ENCODE assay signal across 8 cellular contexts in the genomic region with DNA sequence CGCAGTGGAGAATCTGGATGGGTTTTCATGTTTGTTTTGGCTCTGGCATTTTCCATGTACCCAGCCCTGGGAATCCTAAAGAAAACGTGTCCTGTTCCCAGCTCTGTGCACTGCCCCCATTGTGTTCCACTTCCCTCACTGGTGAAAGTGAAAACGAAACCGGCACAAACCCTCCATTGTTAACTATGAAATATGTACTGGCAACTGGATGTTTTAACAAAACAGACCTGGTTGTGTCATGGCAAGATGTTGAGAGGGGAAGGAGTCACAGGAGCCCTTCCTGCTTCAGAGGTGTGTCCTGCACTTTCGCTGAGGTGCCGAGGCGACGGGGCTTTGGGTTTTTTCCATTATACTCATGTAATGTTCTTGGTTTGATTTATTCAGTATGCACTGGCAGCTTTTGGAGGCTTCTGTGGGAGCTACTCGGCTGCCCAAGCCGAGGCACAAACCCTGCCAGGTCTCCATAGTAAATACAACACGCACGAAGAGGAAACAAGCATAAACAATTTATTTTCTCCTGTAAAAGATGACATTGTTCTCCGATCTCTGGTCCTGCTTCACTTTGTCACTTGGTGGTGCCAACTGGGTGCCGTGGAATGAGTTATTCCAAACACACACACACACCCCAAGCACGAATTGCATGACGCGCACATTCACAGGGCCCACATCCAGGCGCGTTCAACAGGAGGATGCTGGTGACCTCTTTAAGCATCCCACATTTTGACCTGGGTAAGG.
DNase-seq lines count a peak whose midpoint lies in the region; ATAC-seq and TF ChIP-seq lines count a peak whose summit lies in the region.

No MANE protein-coding gene starts in this region.

- peak overlapping the region; percentile 96 for H3K27ac Mint-ChIP-seq in dendritic cell treated with granulocyte-macrophage colony-stimulating factor and Interleukin-4, amounts not matched to agents 40 ng/mL and 50 ng/mL, for 4 days

- intact Hi-C loops in dendritic cell treated with granulocyte-macrophage colony-stimulating factor and Interleukin-4, amounts not matched to agents 40 ng/mL and 50 ng/mL, for 4 days (cut with micrococcal nuclease): loop anchor here (2.0 kb wide), 1 partner anchor 115 kb away; no protein-coding TSS in a partner anchor
- intact Hi-C loops in mucosa of descending colon (cut with DNase I, micrococcal nuclease): no loop called here

- no peaks in the 10 kb centered on the region for H3K4me1 ChIP-seq in mucosa of descending colon (ENCODE audit: low read depth)

- no peaks in the 10 kb centered on the region for H3K27me3 ChIP-seq in H7 (ENCODE audit: control insufficient read depth, insufficient read depth, low read length)

- H3K4me3 ChIP-seq in AG10803 (ENCODE audit: low read length): peak overlapping the region; percentile 55
- peak overlapping the region; percentile 4 for H3K4me3 ChIP-seq in mucosa of descending colon
- H3K4me3 ChIP-seq in H7 (ENCODE audit: insufficient read depth, low read depth, low read length): no peak overlapping the region

- ATAC-seq in GM19463 (IDR thresholded peaks at IDR 0.05; ENCODE audit: unreplicated experiment) (peak; percentile 51), mucosa of descending colon (peak; percentile 92)

- no peaks in the 10 kb centered on the region for H3K9me3 ChIP-seq in mucosa of descending colon

- DNase-seq in AG10803 (ENCODE audit: low read depth) (peak; percentile 49), M059J (ENCODE audit: low read depth) (peak; percentile 96), mucosa of descending colon (peak; percentile 55 to 78 (median 59)), H7 (no peak)
- peak; percentile 79 for DNase-seq in activated CD4-positive, alpha-beta T cell treated with anti-CD3 and anti-CD28 coated beads for 48 hours
- DNase-seq in stimulated activated CD8-positive, alpha-beta memory T cell treated with anti-CD3 and anti-CD28 coated beads, Interleukin-4, amount 100 ng/mL, for 48 hours: peak; percentile 66

- no peaks in the 10 kb centered on the region for H3K9me3 Mint-ChIP-seq in dendritic cell treated with granulocyte-macrophage colony-stimulating factor and Interleukin-4, amounts not matched to agents 40 ng/mL and 50 ng/mL, for 4 days

- peak overlapping the region; percentile 83 for H3K4me3 Mint-ChIP-seq in dendritic cell treated with granulocyte-macrophage colony-stimulating factor and Interleukin-4, amounts not matched to agents 40 ng/mL and 50 ng/mL, for 4 days

- TF ChIP-seq CTCF in AG10803 (conservative IDR thresholded peaks at IDR 0.05; ENCODE audit: low read length) (no peak), mucosa of descending colon (IDR thresholded peaks at IDR 0.05) (no peak)

- H3K36me3 Mint-ChIP-seq in dendritic cell treated with granulocyte-macrophage colony-stimulating factor and Interleukin-4, amounts not matched to agents 40 ng/mL and 50 ng/mL, for 4 days (ENCODE audit: low read depth): no peaks in the 10 kb centered on the region

- H3K27me3 Mint-ChIP-seq in dendritic cell treated with granulocyte-macrophage colony-stimulating factor and Interleukin-4, amounts not matched to agents 40 ng/mL and 50 ng/mL, for 4 days: no peaks in the 10 kb centered on the region

- H3K4me1 Mint-ChIP-seq in dendritic cell treated with granulocyte-macrophage colony-stimulating factor and Interleukin-4, amounts not matched to agents 40 ng/mL and 50 ng/mL, for 4 days (ENCODE audit: low read depth): peaks cover 22% of the 10 kb centered on the region

- H3K36me3 ChIP-seq in mucosa of descending colon (ENCODE audit: low read depth): no peaks in the 10 kb centered on the region
- H3K36me3 ChIP-seq in H7 (replicated peaks; ENCODE audit: control insufficient read depth, insufficient read depth, low read length): no peaks in the 10 kb centered on the region
